ENCODE assay signal across 18 cellular contexts in the genomic region with DNA sequence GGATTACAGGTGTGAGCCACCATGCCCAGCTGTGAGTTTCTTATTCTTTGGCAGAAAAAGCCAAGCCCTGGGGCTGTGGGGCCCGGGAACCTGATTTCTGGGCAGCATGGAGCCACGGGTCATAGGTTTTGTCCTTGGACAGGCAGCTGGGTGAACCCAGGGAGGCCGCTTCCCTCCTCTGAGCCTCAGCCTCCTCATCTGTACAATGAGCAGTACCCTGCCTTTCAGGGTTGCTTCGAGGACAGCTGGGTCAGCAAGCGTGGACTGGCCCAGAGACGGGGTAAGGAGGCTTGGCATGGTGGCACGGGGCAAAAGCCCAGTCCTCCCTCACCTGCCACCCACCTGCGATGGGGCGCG.
"Had no signal": no experiment of that assay in that cellular context is flagged by ENCODE, and none has a peak within 500 bp of the region (broad histone marks: within the 10 kb centered on the region; RNA-seq: fewer than 3 reads in every experiment).

No MANE protein-coding gene starts in this region.

- H3K4me1 ChIP-seq: gastroesophageal sphincter, pancreas, tibial artery, uterus had no signal

- H3K27me3 ChIP-seq: pancreas, uterus had no signal

- ATAC-seq: activated CD8-positive, alpha-beta T cell treated with anti-CD3 and anti-CD28 coated beads, Interleukin-2, amount 10 ng/mL, durations not matched to agents 7 days and 5 days; gastroesophageal sphincter; stimulated activated memory B cell treated with anti-CD40 and anti-IgM and Interleukin-4, amounts not matched to agents 10 μg/mL and 1 μg/mL and 100 μg/mL, for 72 hours had no signal

- H3K4me3 ChIP-seq: gastroesophageal sphincter, pancreas, tibial artery, uterus had no signal

- H3K9me3 Mint-ChIP-seq: activated CD4-positive, alpha-beta T cell treated with anti-CD3 and anti-CD28 coated beads, Interleukin-2, amount 10 ng/mL, durations not matched to agents 24 days and 14 days; neural crest cell; stimulated activated memory B cell treated with anti-CD40 and anti-IgM and Interleukin-4, amounts not matched to agents 10 μg/mL and 1 μg/mL and 100 μg/mL, for 72 hours; T-helper 2 cell treated with Interferon-gamma antibody and Interleukin-4, amounts not matched to agents 5 μg/mL and 100 μg/mL, for 36 hours had no signal

- H3K27ac ChIP-seq: dorsolateral prefrontal cortex, gastroesophageal sphincter, pancreas, tibial artery, uterus had no signal

- H3K4me3 Mint-ChIP-seq: activated CD4-positive, alpha-beta T cell treated with anti-CD3 and anti-CD28 coated beads, Interleukin-2, amount 10 ng/mL, durations not matched to agents 24 days and 14 days; activated CD8-positive, alpha-beta T cell treated with anti-CD3 and anti-CD28 coated beads, Interleukin-2, amount 10 ng/mL, durations not matched to agents 7 days and 5 days; neural crest cell; stimulated activated memory B cell treated with anti-CD40 and anti-IgM and Interleukin-4, amounts not matched to agents 10 μg/mL and 1 μg/mL and 100 μg/mL, for 72 hours; T-helper 2 cell treated with Interferon-gamma antibody and Interleukin-4, amounts not matched to agents 5 μg/mL and 100 μg/mL, for 36 hours had no signal

- H3K4me1 Mint-ChIP-seq: activated CD4-positive, alpha-beta T cell treated with anti-CD3 and anti-CD28 coated beads, Interleukin-2, amount 10 ng/mL, durations not matched to agents 24 days and 14 days; neural crest cell; stimulated activated memory B cell treated with anti-CD40 and anti-IgM and Interleukin-4, amounts not matched to agents 10 μg/mL and 1 μg/mL and 100 μg/mL, for 72 hours had no signal

- DNase-seq: activated CD4-positive, alpha-beta T cell treated with anti-CD3 and anti-CD28 coated beads, Interleukin-2, amount 10 ng/mL, durations not matched to agents 24 days and 14 days; activated CD4-positive, CD25-positive, alpha-beta regulatory T cell; activated CD8-positive, alpha-beta memory T cell treated with anti-CD3 and anti-CD28 coated beads, Interleukin-2, amount 50 U/mL, for 4 hours; activated CD8-positive, alpha-beta T cell treated with anti-CD3 and anti-CD28 coated beads, Interleukin-2, amount 10 ng/mL, durations not matched to agents 7 days and 5 days; activated gamma-delta T cell treated with Interleukin-2 at 50 U/mL for 16 hours; activated T-cell treated with anti-CD3 and anti-CD28 coated beads, Interleukin-2, amount 50 U/mL, for 48 hours; cerebellar nuclear complex; stimulated activated CD4-positive, alpha-beta T cell treated with anti-CD3 and anti-CD28 coated beads, Interleukin-12 subunit alpha, Interleukin-12 subunit beta, amount 100 ng/mL, for 4 hours; stimulated activated CD4-positive, alpha-beta T cell treated with anti-CD3 and anti-CD28 coated beads, Interleukin-2, amount 100 ng/mL, for 48 hours; SW 1271; uterus had no signal

- H3K9me3 ChIP-seq: gastroesophageal sphincter, pancreas, tibial artery, uterus had no signal

- H3K36me3 ChIP-seq: gastroesophageal sphincter, pancreas, tibial artery, uterus had no signal

- H3K27ac Mint-ChIP-seq: activated CD4-positive, alpha-beta T cell treated with anti-CD3 and anti-CD28 coated beads, Interleukin-2, amount 10 ng/mL, durations not matched to agents 24 days and 14 days; activated CD8-positive, alpha-beta T cell treated with anti-CD3 and anti-CD28 coated beads, Interleukin-2, amount 10 ng/mL, durations not matched to agents 7 days and 5 days; stimulated activated memory B cell treated with anti-CD40 and anti-IgM and Interleukin-4, amounts not matched to agents 10 μg/mL and 1 μg/mL and 100 μg/mL, for 72 hours; T-helper 2 cell treated with Interferon-gamma antibody and Interleukin-4, amounts not matched to agents 5 μg/mL and 100 μg/mL, for 36 hours had no signal

- H3K27me3 Mint-ChIP-seq: activated CD4-positive, alpha-beta T cell treated with anti-CD3 and anti-CD28 coated beads, Interleukin-2, amount 10 ng/mL, durations not matched to agents 24 days and 14 days; stimulated activated memory B cell treated with anti-CD40 and anti-IgM and Interleukin-4, amounts not matched to agents 10 μg/mL and 1 μg/mL and 100 μg/mL, for 72 hours had no signal
